ENCODE assay signal across 10 cellular contexts in genomic region chr19:782195-783043, GRCh38. TPM values are rescaled to one million over a fixed set of nuclear protein-coding genes. Genes with fewer than 3 reads are reported as not detected.
A peak's percentile ranks its signal among the peaks of the same experiment; 100 is the strongest.
DNase-seq lines count a peak whose midpoint lies in the region; FAIRE-seq and TF ChIP-seq lines count a peak whose summit lies in the region.
"Had no signal": no experiment of that assay in that cellular context is flagged by ENCODE, and none has a peak within 500 bp of the region (broad histone marks: within the 10 kb centered on the region; RNA-seq: fewer than 3 reads in every experiment).

No MANE protein-coding gene starts in this region.

- no peaks in the 10 kb centered on the region for H3K27me3 ChIP-seq in bronchial epithelial cell (ENCODE audit: control insufficient read depth, insufficient read depth, low read length)
- H3K27me3 ChIP-seq in spleen (replicated peaks in 1 of 7), result peaks cover 0 to 8% (median 0%) of the 10 kb centered on the region in 7 donors

- peak overlapping the region; percentile 13 to 68 (median 57) for H3K27ac ChIP-seq in spleen

- H3K4me3 Mint-ChIP-seq in HFFc6, result peak overlapping the region; percentile 84

- TF ChIP-seq POLR2A in spleen (IDR thresholded peaks at IDR 0.05), result no peak

- TF ChIP-seq CTCF in HFFc6 (IDR thresholded peaks at IDR 0.05), result no peak
- no peak for TF ChIP-seq CTCF in bronchial epithelial cell (IDR thresholded peaks at IDR 0.05; ENCODE audit: insufficient read depth, low read length, severe bottlenecking)
- no peak for TF ChIP-seq CTCF in spleen (IDR thresholded peaks at IDR 0.05 in 8 of 11, conservative IDR thresholded peaks at IDR 0.05 in 3 of 11)

- H3K9me3 ChIP-seq in spleen, result no peaks in the 10 kb centered on the region

- 47 to 77% (median 67%) methylated on average over 35 to 37 of the region's 37 CpGs for WGBS in spleen, 5 donors

- peaks cover 22% of the 10 kb centered on the region for H3K4me1 Mint-ChIP-seq in HFFc6 (ENCODE audit: low read depth)

- peaks cover 0 to 37% (median 19%) of the 10 kb centered on the region in 6 donors for H3K4me1 ChIP-seq in spleen

- no peak for FAIRE-seq in bronchial epithelial cell (lab: Jason Lieb, UNC)

- intact Hi-C loops in spleen (cut with DNase I; ENCODE audit: low total_unique reads), result loop anchor here (10.0 kb wide), 2 partner anchors 142 to 202 kb away; partner anchors contain the start of genes ARID3A and WDR18

- peaks cover 4% of the 10 kb centered on the region for H3K36me3 Mint-ChIP-seq in HFFc6 (ENCODE audit: low read depth)

- H3K27ac Mint-ChIP-seq in HFFc6, result peak overlapping the region; percentile 65

- H3K36me3 ChIP-seq in bronchial epithelial cell (ENCODE audit: control insufficient read depth, insufficient read depth, low read length) (no peaks in the 10 kb centered on the region), spleen (no peaks in the 10 kb centered on the region)

- H3K4me3 ChIP-seq in bronchial epithelial cell (ENCODE audit: low read depth, low read length) (peak overlapping the region; percentile 26), spleen (peak overlapping the region in 3 of 8 donors; percentile 3 to 21 (median 10))

- H3K27me3 Mint-ChIP-seq in HFFc6 (ENCODE audit: insufficient read depth), result peaks cover 2% of the 10 kb centered on the region; the same call in 1 of the 2 replicates

- no peaks in the 10 kb centered on the region for H3K9me3 Mint-ChIP-seq in HFFc6

- DNase-seq in HFFc6, result peak; percentile 55
- peak; percentile 54 for DNase-seq in bronchial epithelial cell (ENCODE audit: low read depth)
- DNase-seq in iPS-NIHi7 (ENCODE audit: extremely low spot score), result peak; percentile 69
- no peak for DNase-seq in spleen
- DNase-seq in DMS114 treated with DMSO at 0.1 percent for 48 hours (lab: John Stamatoyannopoulos, UW; ENCODE audit: unreplicated experiment), result no peak
- DNase-seq in activated CD4-positive, alpha-beta T cell treated with anti-CD3 and anti-CD28 coated beads, Interleukin-2, amount 50 U/mL, for 48 hours, result no peak
- DNase-seq in stimulated activated CD4-positive, alpha-beta T cell treated with anti-CD3 and anti-CD28 coated beads, Interleukin-4, amount 100 ng/mL, for 1 hour, result no peak
- DNase-seq in NCI-H524 (lab: John Stamatoyannopoulos, UW), result no peak
- DNase-seq: anterior cingulate cortex; stimulated activated CD4-positive, alpha-beta T cell treated with anti-CD3 and anti-CD28 coated beads, Interleukin-15, amount 100 ng/mL, for 24 hours had no signal

RNA-seq across cellular contexts. Expression of gene PTBP1, which starts 14.8 kb away (rescaled TPM):
- 100 to 1,000 TPM; 307 to 421 (median 380) TPM for total RNA-seq in HFFc6 (2021; fragmentation: NEBNext Ultra II Directional; extraction: Animal tissue kit (Norgen Biotek cat#: 25700))
- total RNA-seq in bronchial epithelial cell, result 99.0 TPM in 2 replicates
- 100 to 1,000 TPM; 147 to 305 (median 247) TPM for total RNA-seq in spleen
- 100 to 1,000 TPM in 1 of 3 donors, 10 to 100 TPM in 2; 89.9 to 130 (median 98.6) TPM for polyA plus RNA-seq in spleen

RNA-seq across cellular contexts. Expression of gene MISP, which starts 31.5 kb away (rescaled TPM):
- total RNA-seq in HFFc6 (2021; fragmentation: NEBNext Ultra II Directional; extraction: Animal tissue kit (Norgen Biotek cat#: 25700)), result under 1 TPM in 2 of 6 experiments, not detected in 4; 0.05 to 0.07 TPM
- total RNA-seq in bronchial epithelial cell (105 and 138 TPM in 2 replicates), spleen (not detected)
- polyA plus RNA-seq in spleen, result under 1 TPM in 1 of 3 donors, not detected in 2; 0.13 TPM

RNA-seq across cellular contexts. Expression of gene PLPPR3, which starts 39.3 kb away (rescaled TPM):
- under 1 TPM in 1 of 6 experiments, not detected in 5; 0.09 TPM for total RNA-seq in HFFc6 (2021; fragmentation: NEBNext Ultra II Directional; extraction: Animal tissue kit (Norgen Biotek cat#: 25700))
- total RNA-seq in bronchial epithelial cell (not detected in 2 replicates), spleen (under 1 TPM in 5 of 7 donors, not detected in 2; 0.27 to 0.79 (median 0.43) TPM)
- polyA plus RNA-seq in spleen, result under 1 TPM in 1 of 3 donors, not detected in 2; 0.03 TPM

RNA-seq across cellular contexts. Expression of gene AZU1, which starts 45.2 kb away (rescaled TPM):
- total RNA-seq in HFFc6 (2021; fragmentation: NEBNext Ultra II Directional; extraction: Animal tissue kit (Norgen Biotek cat#: 25700)), result not detected
- total RNA-seq in bronchial epithelial cell (not detected in 2 replicates), spleen (10 to 100 TPM in 3 of 7 donors, 1 to 10 TPM in 4; 3.1 to 69.7 (median 9.6) TPM)
- polyA plus RNA-seq in spleen, result 1 to 10 TPM; 1.7 to 7.6 (median 4.2) TPM

RNA-seq across cellular contexts. Expression of gene PRTN3, which starts 58.4 kb away (rescaled TPM):
- not detected for total RNA-seq in HFFc6 (2021; fragmentation: NEBNext Ultra II Directional; extraction: Animal tissue kit (Norgen Biotek cat#: 25700))
- total RNA-seq in bronchial epithelial cell, result not detected in 2 replicates
- 100 to 1,000 TPM in 1 of 7 donors, 10 to 100 TPM in 3, 1 to 10 TPM in 3; 2.8 to 168 (median 11.7) TPM for total RNA-seq in spleen
- polyA plus RNA-seq in spleen, result 1 to 10 TPM in 2 of 3 donors, under 1 TPM in 1; 0.89 to 3.3 (median 1.3) TPM

Comparison
In these comparisons a context has a peak if more than half of its experiments do, and no peak if none do; other contexts are left out.
1. DNase-seq: peak in HFFc6 (single experiment), bronchial epithelial cell (single experiment) and iPS-NIHi7 (single experiment); none in spleen (single experiment), DMS114 treated with DMSO at 0.1 percent for 48 hours (single experiment), activated CD4-positive, alpha-beta T cell treated with anti-CD3 and anti-CD28 coated beads, Interleukin-2, amount 50 U/mL, for 48 hours (0 of 2), stimulated activated CD4-positive, alpha-beta T cell treated with anti-CD3 and anti-CD28 coated beads, Interleukin-4, amount 100 ng/mL, for 1 hour (single experiment) and NCI-H524 (0 of 2).
2. RNA of gene MISP, which starts 31.5 kb away (total RNA-seq): 105 to 138 TPM in bronchial epithelial cell; 0.05 to 0.07 TPM in HFFc6 and not detected in spleen; every median in the first group is over 10 times any median in the second.